26 cellular contexts compared by ENCODE assay signal in the genomic region with DNA sequence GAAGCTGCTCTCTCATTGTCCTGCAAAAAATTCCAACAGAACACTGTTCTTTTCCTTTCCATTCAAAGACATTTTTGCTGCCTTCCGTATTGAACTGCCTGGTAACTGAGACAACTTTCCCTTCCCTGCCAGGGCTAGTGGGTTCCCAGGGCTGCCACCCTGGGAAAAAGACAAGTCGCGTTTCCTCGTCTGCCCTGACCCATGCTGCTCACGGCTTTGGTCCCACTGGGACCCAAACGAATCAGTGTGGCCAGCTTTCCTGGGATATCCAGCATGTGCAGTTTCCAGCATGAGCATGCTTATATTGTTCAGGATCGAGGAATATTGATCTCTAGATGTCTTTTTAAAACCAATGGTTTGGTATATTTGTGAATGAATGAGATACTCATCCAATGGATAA. TPM values are rescaled to one million over a fixed set of nuclear protein-coding genes. Genes with fewer than 3 reads are reported as not detected.
DNase-seq lines count a peak whose midpoint lies in the region; ATAC-seq, FAIRE-seq and TF ChIP-seq lines count a peak whose summit lies in the region.
"Had no signal": no experiment of that assay in that cellular context is flagged by ENCODE, and none has a peak within 500 bp of the region (broad histone marks: within the 10 kb centered on the region; RNA-seq: fewer than 3 reads in every experiment).

No MANE protein-coding gene starts in this region.

- intact Hi-C loops in HepG2 (cut with micrococcal nuclease; ENCODE audit: unreplicated experiment) (no loop called here), right lobe of liver (cut with DNase I) (no loop called here)

- TF ChIP-seq EP300 in HepG2 (IDR thresholded peaks at IDR 0.05; ENCODE audit: low read depth in 2 of 2, low read length in 2 of 2) = no peak
- no peak for TF ChIP-seq EP300 in HepG2 (CRISPR knock-in tag; IDR thresholded peaks at IDR 0.05; ENCODE audit: borderline replicate concordance)

- H3K27me3 Mint-ChIP-seq in nephron (ENCODE audit: low read depth) = no peaks in the 10 kb centered on the region
- H3K27me3 Mint-ChIP-seq: activated T-helper 17 cell treated with anti-CD3 and anti-CD28 coated beads, Interleukin-2, amount 50 U/mL, for 72 hours; stimulated activated naive CD8-positive, alpha-beta T cell treated with anti-CD3 and anti-CD28 coated beads, Interleukin-15, amount 100 ng/mL, for 72 hours had no signal

- H3K9me3 ChIP-seq in HepG2 (ENCODE audit: low read length) (no peaks in the 10 kb centered on the region), right lobe of liver (no peaks in the 10 kb centered on the region)
- H3K9me3 ChIP-seq: colonic mucosa, heart right ventricle had no signal

- no peak for ATAC-seq in HepG2
- no peak for ATAC-seq in right lobe of liver
- no peak for ATAC-seq in stimulated activated effector memory CD8-positive, alpha-beta T cell treated with anti-CD3 and anti-CD28 coated beads, Interleukin-12 subunit alpha, Interleukin-12 subunit beta, amount 100 ng/mL, for 72 hours
- ATAC-seq in GM18520 (IDR thresholded peaks at IDR 0.05; ENCODE audit: unreplicated experiment) = no peak
- ATAC-seq: activated T-helper 17 cell treated with anti-CD3 and anti-CD28 coated beads, Interleukin-2, amount 50 U/mL, for 72 hours; heart right ventricle; K562; stimulated activated naive CD8-positive, alpha-beta T cell treated with anti-CD3 and anti-CD28 coated beads, Interleukin-15, amount 100 ng/mL, for 72 hours had no signal

- H3K27ac Mint-ChIP-seq in nephron = peak overlapping the region; percentile 61 to 92 (median 65)
- H3K27ac Mint-ChIP-seq in stimulated activated effector memory CD8-positive, alpha-beta T cell treated with anti-CD3 and anti-CD28 coated beads, Interleukin-12 subunit alpha, Interleukin-12 subunit beta, amount 100 ng/mL, for 72 hours = peak overlapping the region; percentile 82
- H3K27ac Mint-ChIP-seq: activated naive CD4-positive, alpha-beta T cell treated with anti-CD3 and anti-CD28 coated beads, Interleukin-2, amount 50 U/mL, for 24 hours; activated T-helper 17 cell treated with anti-CD3 and anti-CD28 coated beads, Interleukin-2, amount 50 U/mL, for 72 hours; stimulated activated naive CD8-positive, alpha-beta T cell treated with anti-CD3 and anti-CD28 coated beads, Interleukin-15, amount 100 ng/mL, for 72 hours had no signal

- H4K20me1 ChIP-seq in HepG2 (ENCODE audit: insufficient read depth, low read length) = 0 out of 2 replicates have a peak, but pooled peaks cover 2% of the 10 kb centered on the region

- FAIRE-seq in HepG2 (lab: Jason Lieb, UNC) = no peak
- FAIRE-seq: bronchial epithelial cell, D721Med, K562 had no signal

- POLR2A ChIA-PET in HepG2 (lab: Yijun Ruan, JAX) = interaction anchor here (1.5 to 1.7 kb wide), 3 partner anchors 13 to 18 kb away, joined by 4 to 5 read pairs (median 5); a partner anchor contains a TSS

- no peak overlapping the region for H3K4me2 ChIP-seq in HepG2 (ENCODE audit: low read depth, low read length)

- CTCF ChIA-PET in HepG2 (lab: Yijun Ruan, JAX; ENCODE audit: low intra/inter-chr PET ratio, low total read pairs) = no interaction called here

- no peaks in the 10 kb centered on the region for H3K36me3 Mint-ChIP-seq in nephron (ENCODE audit: low read depth)
- H3K36me3 Mint-ChIP-seq in stimulated activated effector memory CD8-positive, alpha-beta T cell treated with anti-CD3 and anti-CD28 coated beads, Interleukin-12 subunit alpha, Interleukin-12 subunit beta, amount 100 ng/mL, for 72 hours = no peaks in the 10 kb centered on the region
- H3K36me3 Mint-ChIP-seq: activated naive CD4-positive, alpha-beta T cell treated with anti-CD3 and anti-CD28 coated beads, Interleukin-2, amount 50 U/mL, for 24 hours had no signal

- H3K4me1 ChIP-seq in HepG2 (ENCODE audit: insufficient read depth, low read length) (peaks cover 65% of the 10 kb centered on the region), right lobe of liver (peaks cover 0 to 49% (median 21%) of the 10 kb centered on the region in 4 donors)

- H3K9ac ChIP-seq in HepG2 (ENCODE audit: insufficient read depth, low read depth, low read length) = no peak overlapping the region

- peaks cover 0 to 3% of the 10 kb centered on the region in 2 experiments; a peak in 2 of 5 replicates for H3K36me3 ChIP-seq in HepG2 (replicated peaks in 1 of 2; ENCODE audit: control insufficient read depth in 1 of 2, insufficient read depth in 2 of 2, low read length in 2 of 2)
- H3K36me3 ChIP-seq in right lobe of liver = no peaks in the 10 kb centered on the region
- H3K36me3 ChIP-seq: colonic mucosa, heart right ventricle had no signal

- peaks cover 89% of the 10 kb centered on the region for H3K79me2 ChIP-seq in HepG2 (ENCODE audit: insufficient read depth, low read length)

- in situ Hi-C loops in HepG2 (cut with HindIII; ENCODE audit: extremely low pct_ligation_motif_present, low pct_unique_long_range_greater_than_20kb) = no loop called here

- no peak for DNase-seq in HepG2 (ENCODE audit: low spot score)
- DNase-seq in right lobe of liver = no peak
- DNase-seq in stimulated activated effector memory CD8-positive, alpha-beta T cell treated with anti-CD3 and anti-CD28 coated beads, Interleukin-12 subunit alpha, Interleukin-12 subunit beta, amount 100 ng/mL, for 72 hours (ENCODE audit: low spot score in 2 of 2) = no peak
- DNase-seq in SKM-1 (lab: John Stamatoyannopoulos, UW; ENCODE audit: unreplicated experiment) = no peak
- DNase-seq in activated naive CD4-positive, alpha-beta T cell (lab: John Stamatoyannopoulos, UW) = no peak
- DNase-seq in MV-4-11 (lab: John Stamatoyannopoulos, UW) = no peak
- DNase-seq: 8988T; activated CD4-positive, alpha-beta T cell treated with anti-CD3 and anti-CD28 coated beads, Interleukin-2, amount 50 U/mL, for 48 hours; activated CD8-positive, alpha-beta memory T cell treated with anti-CD3 and anti-CD28 coated beads, Interleukin-2, amount 50 U/mL, for 48 hours; amygdala; colonic mucosa; effector memory CD4-positive, alpha-beta T cell; erythroblast; heart right ventricle; NCI-H1105 treated with DMSO at 0.1 percent for 48 hours; NCI-H1930; RPMI8226; stimulated activated naive CD8-positive, alpha-beta T cell treated with anti-CD3 and anti-CD28 coated beads, Interleukin-15, amount 100 ng/mL, for 72 hours; T-helper 1 cell had no signal

- TF ChIP-seq POLR2A in HepG2 (IDR thresholded peaks at IDR 0.05; ENCODE audit: insufficient read depth in 1 of 2, low read depth in 2 of 2, low read length in 2 of 2) (no peak), right lobe of liver (IDR thresholded peaks at IDR 0.05) (no peak)

- peaks cover 76% of the 10 kb centered on the region for H3K4me1 Mint-ChIP-seq in nephron
- H3K4me1 Mint-ChIP-seq in stimulated activated effector memory CD8-positive, alpha-beta T cell treated with anti-CD3 and anti-CD28 coated beads, Interleukin-12 subunit alpha, Interleukin-12 subunit beta, amount 100 ng/mL, for 72 hours = peaks cover 49% of the 10 kb centered on the region
- H3K4me1 Mint-ChIP-seq: activated naive CD4-positive, alpha-beta T cell treated with anti-CD3 and anti-CD28 coated beads, Interleukin-2, amount 50 U/mL, for 24 hours; activated T-helper 17 cell treated with anti-CD3 and anti-CD28 coated beads, Interleukin-2, amount 50 U/mL, for 72 hours; stimulated activated naive CD8-positive, alpha-beta T cell treated with anti-CD3 and anti-CD28 coated beads, Interleukin-15, amount 100 ng/mL, for 72 hours had no signal

- H3K4me3 Mint-ChIP-seq in nephron = no peak overlapping the region
- H3K4me3 Mint-ChIP-seq in stimulated activated effector memory CD8-positive, alpha-beta T cell treated with anti-CD3 and anti-CD28 coated beads, Interleukin-12 subunit alpha, Interleukin-12 subunit beta, amount 100 ng/mL, for 72 hours = peak overlapping the region; percentile 53
- H3K4me3 Mint-ChIP-seq: activated naive CD4-positive, alpha-beta T cell treated with anti-CD3 and anti-CD28 coated beads, Interleukin-2, amount 50 U/mL, for 24 hours; activated T-helper 17 cell treated with anti-CD3 and anti-CD28 coated beads, Interleukin-2, amount 50 U/mL, for 72 hours; stimulated activated naive CD8-positive, alpha-beta T cell treated with anti-CD3 and anti-CD28 coated beads, Interleukin-15, amount 100 ng/mL, for 72 hours had no signal

- WGBS in HepG2 (ENCODE audit: low lambda C conversion rate) = 92% methylated on average over 7 of the region's 7 CpGs
- 75% methylated on average over 6 of the region's 7 CpGs for WGBS in right lobe of liver (ENCODE audit: insufficient coverage, low coverage, low lambda C conversion rate, missing lambda C conversion rate)

- no peak overlapping the region for H2AFZ ChIP-seq in HepG2 (ENCODE audit: low read length)

- H3K9me3 Mint-ChIP-seq in nephron = no peaks in the 10 kb centered on the region
- no peaks in the 10 kb centered on the region for H3K9me3 Mint-ChIP-seq in stimulated activated effector memory CD8-positive, alpha-beta T cell treated with anti-CD3 and anti-CD28 coated beads, Interleukin-12 subunit alpha, Interleukin-12 subunit beta, amount 100 ng/mL, for 72 hours
- H3K9me3 Mint-ChIP-seq: activated naive CD4-positive, alpha-beta T cell treated with anti-CD3 and anti-CD28 coated beads, Interleukin-2, amount 50 U/mL, for 24 hours; activated T-helper 17 cell treated with anti-CD3 and anti-CD28 coated beads, Interleukin-2, amount 50 U/mL, for 72 hours; stimulated activated naive CD8-positive, alpha-beta T cell treated with anti-CD3 and anti-CD28 coated beads, Interleukin-15, amount 100 ng/mL, for 72 hours had no signal

- H3K4me3 ChIP-seq in HepG2 (replicated peaks in 1 of 3; ENCODE audit: insufficient read depth in 1 of 3, low read depth in 2 of 3, low read length in 3 of 3) (no peak overlapping the region), right lobe of liver (no peak overlapping the region)
- H3K4me3 ChIP-seq: colonic mucosa, heart right ventricle, K562 had no signal

- TF ChIP-seq CTCF in HepG2 (CRISPR knock-in tag; IDR thresholded peaks at IDR 0.05) (no peak), right lobe of liver (IDR thresholded peaks at IDR 0.05) (no peak), nephron (IDR thresholded peaks at IDR 0.05; ENCODE audit: unreplicated experiment in 3 of 3) (no peak)

- H3K27me3 ChIP-seq in HepG2 (ENCODE audit: control insufficient read depth in 1 of 2, insufficient read depth in 2 of 2, low read length in 2 of 2) (no peaks in the 10 kb centered on the region), right lobe of liver (no peaks in the 10 kb centered on the region)
- H3K27me3 ChIP-seq: colonic mucosa, heart right ventricle had no signal

- no peak for TF ChIP-seq RAD21 in HepG2 (CRISPR knock-in tag; IDR thresholded peaks at IDR 0.05)

- BruUV-seq in HepG2 (replicated peaks; lab: Mats Ljungman, UMichigan) = no TSS peak

- H3K27ac ChIP-seq in HepG2 (ENCODE audit: extremely low read length, insufficient read depth, low read length) (peak overlapping the region; percentile 19), right lobe of liver (no peak overlapping the region)
- H3K27ac ChIP-seq: colonic mucosa had no signal

RNA-seq across cellular contexts. Expression of a gene that starts 18.2 kb away (rescaled TPM):
- total RNA-seq in HepG2 (2016; rRNA removed; fragmentation: Illumina TruSeq; extraction: Trizol) (9.3 and 13.3 TPM in 2 replicates), right lobe of liver (10 to 100 TPM; 12.5 to 29.1 (median 17.1) TPM)
- 19.4 and 23.0 TPM in 2 replicates for total RNA-seq in HepG2 (2016; cell fraction: cytosol; rRNA removed; fragmentation: Illumina TruSeq; extraction: Trizol; ENCODE audit: low read depth)
- 9.5 and 12.4 TPM in 2 replicates for total RNA-seq in HepG2 (2016; cell fraction: insoluble cytoplasmic fraction; rRNA removed; fragmentation: Illumina TruSeq; extraction: Trizol)
- total RNA-seq in HepG2 (2016; cell fraction: membrane; rRNA removed; fragmentation: Illumina TruSeq; extraction: Trizol) = 7.5 and 8.0 TPM in 2 replicates
- total RNA-seq in HepG2 (2016; cell fraction: nucleus; rRNA removed; fragmentation: Illumina TruSeq; extraction: Trizol) = 11.8 and 12.5 TPM in 2 replicates
- polyA plus RNA-seq in HepG2 (2011; rRNA removed) = 15.8 and 19.0 TPM in 2 replicates
- polyA plus RNA-seq in HepG2 (2011; cell fraction: cytosol; rRNA removed) = 11.5 and 12.7 TPM in 2 replicates
- 51.5 and 56.0 TPM in 2 replicates for polyA plus RNA-seq in HepG2 (2011; cell fraction: nucleus; rRNA removed)
- 12.2 and 14.5 TPM in 2 replicates for polyA plus RNA-seq in HepG2 (2012)
- 1.2 and 1.3 TPM in 2 replicates for polyA plus RNA-seq in HepG2 (2016; cell fraction: cytosol; fragmentation: Illumina TruSeq; extraction: Trizol; ENCODE audit: low read depth)
- 12.0 and 16.7 TPM in 2 replicates for polyA plus RNA-seq in HepG2 (2016; cell fraction: insoluble cytoplasmic fraction; fragmentation: Illumina TruSeq; extraction: Trizol; ENCODE audit: low read depth)
- 3.4 and 3.9 TPM in 2 replicates for polyA plus RNA-seq in HepG2 (2016; cell fraction: membrane; fragmentation: Illumina TruSeq; extraction: Trizol; ENCODE audit: low read depth)
- 29.9 and 34.7 TPM in 2 replicates for polyA plus RNA-seq in HepG2 (2016; cell fraction: nucleus; fragmentation: Illumina TruSeq; extraction: Trizol; ENCODE audit: insufficient read depth, low read depth)
- polyA minus RNA-seq in HepG2 (2011; rRNA and poly(A)+ RNA removed; ENCODE audit: low replicate concordance) = 50.6 and 65.9 TPM in 2 replicates
- 12.0 and 12.7 TPM in 2 replicates for polyA minus RNA-seq in HepG2 (2011; cell fraction: cytosol; rRNA and poly(A)+ RNA removed)
- polyA minus RNA-seq in HepG2 (2011; cell fraction: nucleus; rRNA and poly(A)+ RNA removed) = 40.8 and 41.1 TPM in 2 replicates
